8 cellular contexts compared by ENCODE assay signal in the genomic region with DNA sequence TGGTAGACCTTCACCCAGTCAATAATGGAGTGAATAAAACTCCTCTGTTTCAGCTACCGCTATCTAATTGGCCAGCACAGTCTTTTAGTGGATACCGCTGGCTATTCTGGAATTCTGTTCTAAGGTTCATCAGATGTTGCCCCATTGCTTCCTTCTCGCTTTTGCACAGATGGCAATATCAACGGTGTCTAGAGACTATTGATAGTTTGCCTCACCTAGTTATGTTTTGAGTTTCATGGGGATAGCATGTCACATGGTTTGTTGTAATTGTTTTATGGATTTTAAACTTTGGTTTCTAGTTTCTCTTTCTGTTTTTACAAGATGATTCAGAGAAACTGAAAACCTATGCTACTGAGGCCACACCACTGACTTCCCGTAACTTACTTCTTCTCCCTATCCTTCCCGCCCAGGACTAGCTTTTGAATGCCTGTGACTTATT. TPM values are rescaled to one million over a fixed set of nuclear protein-coding genes. Genes with fewer than 3 reads are reported as not detected.
DNase-seq lines count a peak whose midpoint lies in the region; ATAC-seq and TF ChIP-seq lines count a peak whose summit lies in the region.

No MANE protein-coding gene starts in this region.

- no peaks in the 10 kb centered on the region for H3K9me3 ChIP-seq in CD8-positive, alpha-beta memory T cell (ENCODE audit: low read length)
- H3K9me3 ChIP-seq in left lung = no peaks in the 10 kb centered on the region

- peaks cover 49% of the 10 kb centered on the region for H3K4me1 ChIP-seq in CD8-positive, alpha-beta memory T cell (ENCODE audit: insufficient read depth, low read length)
- peaks cover 5 to 55% of the 10 kb centered on the region in 2 donors for H3K4me1 ChIP-seq in left lung

- peaks cover 4% of the 10 kb centered on the region for H3K36me3 ChIP-seq in CD8-positive, alpha-beta memory T cell (ENCODE audit: insufficient read depth, low read length)
- H3K36me3 ChIP-seq in left lung = peaks cover 0 to 9% of the 10 kb centered on the region in 2 donors

- peak; percentile 57 for ATAC-seq in GM21367 (IDR thresholded peaks at IDR 0.05; ENCODE audit: unreplicated experiment)
- ATAC-seq in left lung = no peak
- ATAC-seq in left ventricle myocardium superior = no peak

- DNase-seq in CD8-positive, alpha-beta memory T cell = no peak
- peak in 1 of 2 experiments; percentile 9 for DNase-seq in HL-60 (ENCODE audit: low read depth in 1 of 2, low spot score in 1 of 2)
- DNase-seq in activated T-helper 1 cell treated with anti-CD3 and anti-CD28 coated beads, Interleukin-12 subunit alpha, Interleukin-12 subunit beta, Interleukin-2, Interleukin-4 antibody, amounts not matched to agents 30 ng/mL and 10 ng/mL and 1 ng/mL, durations not matched to agents 14 hours and 24 hours and 36 hours (ENCODE audit: low spot score) = peak; percentile 27
- DNase-seq in left lung = no peak
- no peak for DNase-seq in GM19240 (ENCODE audit: insufficient read length, low spot score)
- no peak for DNase-seq in left ventricle myocardium superior
- no peak for DNase-seq in NCI-H187 treated with DMSO at 0.1 percent for 48 hours (lab: John Stamatoyannopoulos, UW)

- peaks cover 62 to 75% (median 70%) of the 10 kb centered on the region in 3 donors for H3K4me1 Mint-ChIP-seq in CD8-positive, alpha-beta memory T cell
- peaks cover 47% of the 10 kb centered on the region for H3K4me1 Mint-ChIP-seq in activated T-helper 1 cell treated with anti-CD3 and anti-CD28 coated beads, Interleukin-12 subunit alpha, Interleukin-12 subunit beta, Interleukin-2, Interleukin-4 antibody, amounts not matched to agents 30 ng/mL and 10 ng/mL and 1 ng/mL, durations not matched to agents 14 hours and 24 hours and 36 hours (ENCODE audit: low read depth)

- TF ChIP-seq CTCF in HL-60 (IDR thresholded peaks at IDR 0.05; ENCODE audit: insufficient read depth, low read length) = no peak
- TF ChIP-seq CTCF in left lung (IDR thresholded peaks at IDR 0.05) = no peak

- no peaks in the 10 kb centered on the region for H3K27me3 Mint-ChIP-seq in CD8-positive, alpha-beta memory T cell
- H3K27me3 Mint-ChIP-seq in activated T-helper 1 cell treated with anti-CD3 and anti-CD28 coated beads, Interleukin-12 subunit alpha, Interleukin-12 subunit beta, Interleukin-2, Interleukin-4 antibody, amounts not matched to agents 30 ng/mL and 10 ng/mL and 1 ng/mL, durations not matched to agents 14 hours and 24 hours and 36 hours (ENCODE audit: insufficient read depth) = no peaks in the 10 kb centered on the region

- H3K27me3 ChIP-seq in CD8-positive, alpha-beta memory T cell (ENCODE audit: insufficient read depth, low read length, poor library complexity, severe bottlenecking) = no peaks in the 10 kb centered on the region
- H3K27me3 ChIP-seq in HL-60 (ENCODE audit: insufficient read depth, poor library complexity, severe bottlenecking) (no peaks in the 10 kb centered on the region), left lung (no peaks in the 10 kb centered on the region)

- H3K27ac Mint-ChIP-seq in CD8-positive, alpha-beta memory T cell = peak overlapping the region; percentile 79 to 100 (median 100)
- H3K27ac Mint-ChIP-seq in activated T-helper 1 cell treated with anti-CD3 and anti-CD28 coated beads, Interleukin-12 subunit alpha, Interleukin-12 subunit beta, Interleukin-2, Interleukin-4 antibody, amounts not matched to agents 30 ng/mL and 10 ng/mL and 1 ng/mL, durations not matched to agents 14 hours and 24 hours and 36 hours = peak overlapping the region; percentile 99

- peak overlapping the region; percentile 1 for H3K27ac ChIP-seq in CD8-positive, alpha-beta memory T cell (ENCODE audit: low read depth, low read length)
- H3K27ac ChIP-seq in HL-60 (replicated peaks) (peak overlapping the region; percentile 3), left lung (peak overlapping the region in 1 of 2 donors; percentile 98)

- peak overlapping the region; percentile 99 for H3K4me3 ChIP-seq in CD8-positive, alpha-beta memory T cell (ENCODE audit: low read length)
- H3K4me3 ChIP-seq in HL-60 (replicated peaks; ENCODE audit: insufficient read depth, low read length) (peak overlapping the region; percentile 57), left lung (peak overlapping the region; percentile 66 to 96)

- peak overlapping the region; percentile 98 to 100 (median 99) for H3K4me3 Mint-ChIP-seq in CD8-positive, alpha-beta memory T cell
- H3K4me3 Mint-ChIP-seq in activated T-helper 1 cell treated with anti-CD3 and anti-CD28 coated beads, Interleukin-12 subunit alpha, Interleukin-12 subunit beta, Interleukin-2, Interleukin-4 antibody, amounts not matched to agents 30 ng/mL and 10 ng/mL and 1 ng/mL, durations not matched to agents 14 hours and 24 hours and 36 hours = peak overlapping the region; percentile 99

- POLR2A ChIA-PET in CD8-positive, alpha-beta memory T cell (lab: Charles Lee) = no interaction called here

- CTCF ChIA-PET in CD8-positive, alpha-beta memory T cell (lab: Charles Lee) = no interaction called here

- peaks cover 0 to 32% (median 6%) of the 10 kb centered on the region in 3 donors for H3K36me3 Mint-ChIP-seq in CD8-positive, alpha-beta memory T cell
- H3K36me3 Mint-ChIP-seq in activated T-helper 1 cell treated with anti-CD3 and anti-CD28 coated beads, Interleukin-12 subunit alpha, Interleukin-12 subunit beta, Interleukin-2, Interleukin-4 antibody, amounts not matched to agents 30 ng/mL and 10 ng/mL and 1 ng/mL, durations not matched to agents 14 hours and 24 hours and 36 hours (ENCODE audit: low read depth) = peaks cover 29% of the 10 kb centered on the region

- intact Hi-C loops in activated T-helper 1 cell treated with anti-CD3 and anti-CD28 coated beads, Interleukin-12 subunit alpha, Interleukin-12 subunit beta, Interleukin-2, Interleukin-4 antibody, amounts not matched to agents 30 ng/mL and 10 ng/mL and 1 ng/mL, durations not matched to agents 14 hours and 24 hours and 36 hours (cut with micrococcal nuclease) = loop anchor here (1.0 to 5.0 kb wide), 14 partner anchors 13 to 1526 kb away; partner anchors contain the start of genes DIPK2A, GK5, RASA2 and RNF7
- intact Hi-C loops in left lung (cut with DNase I) (no loop called here), left ventricle myocardium superior (cut with micrococcal nuclease) (no loop called here)

- no peaks in the 10 kb centered on the region for H3K9me3 Mint-ChIP-seq in CD8-positive, alpha-beta memory T cell
- H3K9me3 Mint-ChIP-seq in activated T-helper 1 cell treated with anti-CD3 and anti-CD28 coated beads, Interleukin-12 subunit alpha, Interleukin-12 subunit beta, Interleukin-2, Interleukin-4 antibody, amounts not matched to agents 30 ng/mL and 10 ng/mL and 1 ng/mL, durations not matched to agents 14 hours and 24 hours and 36 hours = no peaks in the 10 kb centered on the region

RNA-seq across cellular contexts. Expression of gene XRN1, which starts 2.0 kb away (rescaled TPM):
- 10 to 100 TPM; 29.0 to 34.6 TPM for total RNA-seq in CD8-positive, alpha-beta memory T cell
- 57.8 TPM for polyA plus RNA-seq in CD8-positive, alpha-beta memory T cell
- 48.0 and 52.7 TPM in 2 replicates for total RNA-seq in activated T-helper 1 cell treated with anti-CD3 and anti-CD28 coated beads, Interleukin-12 subunit alpha, Interleukin-12 subunit beta, Interleukin-2, Interleukin-4 antibody, amounts not matched to agents 30 ng/mL and 10 ng/mL and 1 ng/mL, durations not matched to agents 14 hours and 24 hours and 36 hours
- total RNA-seq in left lung (10 to 100 TPM; 27.0 to 35.2 TPM), left ventricle myocardium superior (20.3 TPM)
